Comparison of ENCODE assay signal across 15 cellular contexts in the genomic region with DNA sequence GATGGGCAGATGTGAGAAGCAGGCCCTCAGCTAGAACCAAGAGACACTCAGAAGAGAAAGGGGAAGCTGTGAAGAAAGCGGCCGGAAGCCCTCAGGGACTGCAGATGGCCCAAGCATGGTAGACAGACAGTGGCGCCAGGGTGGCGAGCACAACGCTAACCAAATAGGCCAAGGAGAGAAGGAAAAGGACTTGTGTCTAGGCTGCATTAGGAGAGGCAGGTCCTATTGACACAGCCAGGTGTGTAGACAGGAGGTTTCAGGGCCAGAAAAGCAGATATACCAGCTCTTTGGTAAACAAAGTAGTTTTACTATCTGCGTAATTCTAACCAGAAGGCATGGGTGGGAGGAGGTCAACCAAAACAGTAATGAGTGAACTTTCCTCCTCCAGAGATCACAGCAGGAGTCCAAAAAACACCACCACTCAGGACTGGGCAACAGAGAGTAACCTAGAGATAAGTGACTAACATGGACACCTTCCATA. TPM values are rescaled to one million over a fixed set of nuclear protein-coding genes. Genes with fewer than 3 reads are reported as not detected.
DNase-seq lines count a peak whose midpoint lies in the region; ATAC-seq and TF ChIP-seq lines count a peak whose summit lies in the region.
"Had no signal": no experiment of that assay in that cellular context is flagged by ENCODE, and none has a peak within 500 bp of the region (broad histone marks: within the 10 kb centered on the region; RNA-seq: fewer than 3 reads in every experiment).

No MANE protein-coding gene starts in this region.

- peak overlapping the region in 9 of 11 experiments; percentile 4 to 43 (median 34); a peak in 14 of 22 replicates for H3K4me2 ChIP-seq in BLaER1 treated with 17β-estradiol and CSF1 and Interleukin-3, amounts not matched to agents 10 nM and 100 nM

- no peak overlapping the region for H3K4me3 ChIP-seq in BLaER1 treated with 17β-estradiol and CSF1 and Interleukin-3, amounts not matched to agents 10 nM and 100 nM
- no peak overlapping the region for H3K4me3 ChIP-seq in SK-N-MC
- H3K4me3 ChIP-seq: heart right ventricle, lung had no signal

- peaks cover 5 to 90% (median 39%) of the 10 kb centered on the region in 11 experiments; a peak in 21 of 22 replicates for H3K36me3 ChIP-seq in BLaER1 treated with 17β-estradiol and CSF1 and Interleukin-3, amounts not matched to agents 10 nM and 100 nM
- H3K36me3 ChIP-seq in SK-N-MC (ENCODE audit: insufficient read depth, low read length), result peaks cover 15% of the 10 kb centered on the region

- H4K20me1 ChIP-seq in BLaER1 treated with 17β-estradiol and CSF1 and Interleukin-3, amounts not matched to agents 10 nM and 100 nM, result no peaks in the 10 kb centered on the region

- no peak overlapping the region for H3K9ac ChIP-seq in BLaER1 treated with 17β-estradiol and CSF1 and Interleukin-3, amounts not matched to agents 10 nM and 100 nM
- H3K9ac ChIP-seq in SK-N-MC (ENCODE audit: insufficient read length), result no peak overlapping the region

- H3K4me1 ChIP-seq in BLaER1 treated with 17β-estradiol and CSF1 and Interleukin-3, amounts not matched to agents 10 nM and 100 nM, result peaks cover 7 to 27% (median 19%) of the 10 kb centered on the region in 10 experiments; a peak in 17 of 20 replicates

- no peaks in the 10 kb centered on the region for H3K27me3 ChIP-seq in BLaER1 treated with 17β-estradiol and CSF1 and Interleukin-3, amounts not matched to agents 10 nM and 100 nM
- H3K27me3 ChIP-seq: heart right ventricle had no signal

- TF ChIP-seq POLR2A in erythroblast (IDR thresholded peaks at IDR 0.05; ENCODE audit: low read length), result no peak

- DNase-seq in KBM-7 (peak; percentile 90), SK-N-MC (ENCODE audit: low read depth, low spot score) (no peak), left lobe of liver (ENCODE audit: low spot score) (no peak), erythroblast (lab: John Stamatoyannopoulos, UW) (no peak), NCI-H2227 treated with DMSO at 0.1 percent for 48 hours (lab: John Stamatoyannopoulos, UW) (no peak), mesenteric fat pad (ENCODE audit: low spot score) (no peak), RPMI8226 (no peak)
- DNase-seq: activated CD8-positive, alpha-beta memory T cell treated with anti-CD3 and anti-CD28 coated beads, Interleukin-2, amount 10 ng/mL, durations not matched to agents 7 days and 5 days; activated naive CD4-positive, alpha-beta T cell treated with anti-CD3 and anti-CD28 coated beads, Interleukin-2, amount 50 U/mL, for 16 hours; NCI-H1930; posterior cingulate gyrus; stimulated activated CD4-positive, alpha-beta T cell treated with anti-CD3 and anti-CD28 coated beads, Interleukin-4, amount 100 ng/mL, for 4 hours had no signal

- peak; percentile 27 for ATAC-seq in left lobe of liver
- ATAC-seq: activated CD8-positive, alpha-beta memory T cell treated with anti-CD3 and anti-CD28 coated beads, Interleukin-2, amount 10 ng/mL, durations not matched to agents 7 days and 5 days; heart right ventricle had no signal

- H3K9me3 ChIP-seq in BLaER1 treated with 17β-estradiol and CSF1 and Interleukin-3, amounts not matched to agents 10 nM and 100 nM (replicated peaks in 1 of 11), result peaks cover 5 to 32% (median 20%) of the 10 kb centered on the region in 11 experiments
- H3K9me3 ChIP-seq in SK-N-MC (ENCODE audit: low read depth, low read length), result no peaks in the 10 kb centered on the region; the same call in 1 of the 2 replicates

- peak overlapping the region in 1 of 11 experiments; percentile 12; a peak in 1 of 22 replicates for H3K27ac ChIP-seq in BLaER1 treated with 17β-estradiol and CSF1 and Interleukin-3, amounts not matched to agents 10 nM and 100 nM
- peak overlapping the region; percentile 82; the same call in 1 of the 2 replicates for H3K27ac ChIP-seq in SK-N-MC
- H3K27ac ChIP-seq: heart right ventricle had no signal

- in situ Hi-C loops in KBM-7 (cut with MboI; ENCODE audit: low pct_unique_long_range_greater_than_20kb, low sequenced_read_pairs), result no loop called here

RNA-seq across cellular contexts. Expression of gene MAP7, which starts 15.8 kb away (rescaled TPM):
- total RNA-seq in left lobe of liver (18.1 TPM), mesenteric fat pad (5.2 TPM)
